ENCODE assay signal across 21 cellular contexts in the genomic region with DNA sequence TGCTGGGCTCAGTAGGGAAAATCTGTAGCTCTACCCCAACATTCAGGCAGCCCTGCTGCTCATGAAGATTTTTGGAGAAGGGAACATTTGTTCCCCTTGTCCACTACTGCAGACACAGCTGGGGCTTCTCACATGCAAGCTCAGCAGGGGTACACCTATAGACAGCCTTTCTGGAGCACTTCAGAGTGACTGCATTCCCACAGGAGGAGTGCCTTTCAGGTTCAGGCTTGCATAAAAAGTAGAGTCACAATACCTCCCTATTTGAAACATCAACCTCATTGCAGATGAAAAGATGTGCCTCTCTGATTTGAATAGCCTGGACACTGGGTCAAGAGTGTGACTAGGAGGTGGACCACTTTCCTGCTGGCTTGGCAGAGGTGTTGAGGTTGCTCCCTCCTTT. TPM values are rescaled to one million over a fixed set of nuclear protein-coding genes. Genes with fewer than 3 reads are reported as not detected.
"Had no signal": no experiment of that assay in that cellular context is flagged by ENCODE, and none has a peak within 500 bp of the region (broad histone marks: within the 10 kb centered on the region; RNA-seq: fewer than 3 reads in every experiment).

No MANE protein-coding gene starts in this region.

- H3K9me3 ChIP-seq: SJSA1 had no signal

- H3K36me3 ChIP-seq: SJSA1 had no signal

- H3K27me3 ChIP-seq: SJSA1 had no signal

- DNase-seq: Karpas-422, KBM-7, NCI-H1092 treated with DMSO at 0.1 percent for 48 hours, NCI-H1436, NCI-H187, NCI-H2029, NCI-H2081 treated with DMSO at 0.1 percent for 48 hours, NCI-H2171, NCI-H226, NCI-H446, NCI-H510A, NCI-H524 treated with DMSO at 0.1 percent for 48 hours, NCI-H69, NCI-H774, Right ventricle myocardium superior, RPMI8226, SIG-M5 had no signal

- H3K4me1 ChIP-seq: SJSA1 had no signal

- FAIRE-seq: RCC 7860 had no signal

- H3K4me3 ChIP-seq: SJSA1, SK-N-MC had no signal

- H3K27ac ChIP-seq: SJSA1, SK-N-MC had no signal

RNA-seq across cellular contexts. Expression of gene NAP1L2, which starts 53.3 kb away (rescaled TPM):
- total RNA-seq: HT-29, SJSA1 had no signal
